ENCODE assay signal across 8 cellular contexts in genomic region chr1:9490605-9491339, GRCh38. TPM values are rescaled to one million over a fixed set of nuclear protein-coding genes. Genes with fewer than 3 reads are reported as not detected.
DNase-seq lines count a peak whose midpoint lies in the region; ATAC-seq and TF ChIP-seq lines count a peak whose summit lies in the region.

No MANE protein-coding gene starts in this region.

- no peak overlapping the region for H3K9ac ChIP-seq in liver (ENCODE audit: low read depth in 1 of 2, low read length in 2 of 2)

- no peaks in the 10 kb centered on the region for H3K27me3 ChIP-seq in liver (ENCODE audit: control insufficient read depth in 4 of 4, insufficient read depth in 4 of 4, low read length in 3 of 4)

- peak; percentile 99 for TF ChIP-seq RAD21 in liver (IDR thresholded peaks at IDR 0.05)

- ATAC-seq in GM21576 (IDR thresholded peaks at IDR 0.05; ENCODE audit: unreplicated experiment): peak; percentile 47
- ATAC-seq in HG03378 (IDR thresholded peaks at IDR 0.05; ENCODE audit: unreplicated experiment): no peak

- peaks cover 4 to 23% (median 16%) of the 10 kb centered on the region in 4 donors for H3K4me1 ChIP-seq in liver (ENCODE audit: control insufficient read depth in 4 of 4, insufficient read depth in 4 of 4, low read length in 3 of 4)

- H3K4me3 ChIP-seq in liver (ENCODE audit: low read depth in 1 of 3, low read length in 3 of 3): no peak overlapping the region

- H3K36me3 ChIP-seq in liver (ENCODE audit: control insufficient read depth in 4 of 4, insufficient read depth in 3 of 4, low read depth in 1 of 4, low read length in 3 of 4): no peaks in the 10 kb centered on the region

- no peaks in the 10 kb centered on the region for H3K9me3 ChIP-seq in liver (ENCODE audit: control insufficient read depth in 4 of 4, low read length in 3 of 4)

- TF ChIP-seq CTCF in liver (IDR thresholded peaks at IDR 0.05; ENCODE audit: low read depth, low read length, missing input control): peak; percentile 82

- no peak overlapping the region for H3K27ac ChIP-seq in liver (ENCODE audit: low read depth in 1 of 2, low read length in 2 of 2)

- WGBS in liver: 44% methylated on average over 20 of the region's 20 CpGs

- DNase-seq in AG20443 (ENCODE audit: low spot score) (peak; percentile 93), NCI-H69 (lab: John Stamatoyannopoulos, UW) (peak; percentile 58), dedifferentiated amniotic fluid mesenchymal stem cell (ENCODE audit: extremely low spot score) (peak; percentile 70)
- DNase-seq in activated CD4-positive, alpha-beta T cell treated with anti-CD3 and anti-CD28 coated beads, Interleukin-2, amount 50 U/mL, for 4 hours: peak; percentile 80 to 83
- peak; percentile 79 to 90 for DNase-seq in stimulated activated CD4-positive, alpha-beta T cell treated with anti-CD3 and anti-CD28 coated beads, Interleukin-4, amount 100 ng/mL, for 48 hours (ENCODE audit: low read depth in 2 of 2)

TF ChIP-seq in liver, 16 proteins besides CTCF, POLR2A, EP300 and RAD21:
- TF ChIP-seq RXRA (IDR thresholded peaks at IDR 0.05): peak; percentile 41 to 72
- TF ChIP-seq HNF4A (conservative IDR thresholded peaks at IDR 0.05): no peak

RNA-seq across cellular contexts. Expression of gene SLC25A33, which starts 48.5 kb away (rescaled TPM):
- total RNA-seq in liver: 10 to 100 TPM in 1 of 2 donors, 1 to 10 TPM in 1; 6.9 to 19.1 TPM
- polyA plus RNA-seq in liver: 10 to 100 TPM in 1 of 2 donors, 1 to 10 TPM in 1; 9.0 to 12.3 TPM
